In genomic region chr17:10549108-10549842, GRCh38 we compare ENCODE assay signal across 1 cellular context.
TF ChIP-seq lines count a peak whose summit lies in the region.

Gene MYH2 (minus strand): TSS chr17:10549658. CDS start chr17:10547920, 1,738 bp downstream.

TF ChIP-seq in WTC11, 78 proteins besides CTCF, POLR2A, EP300 and RAD21:
- TF ChIP-seq STAT6 (CRISPR knock-in tag; conservative IDR thresholded peaks at IDR 0.05; ENCODE audit: low read depth) (no peak), NFYB (CRISPR knock-in tag; conservative IDR thresholded peaks at IDR 0.05; ENCODE audit: low read depth) (no peak), TEAD1 (CRISPR knock-in tag; IDR thresholded peaks at IDR 0.05) (no peak), AR (CRISPR knock-in tag; IDR thresholded peaks at IDR 0.05) (no peak), ZBTB21 (CRISPR knock-in tag; IDR thresholded peaks at IDR 0.05; ENCODE audit: borderline replicate concordance) (no peak), ESRRA (CRISPR knock-in tag; IDR thresholded peaks at IDR 0.05; ENCODE audit: borderline replicate concordance) (no peak), PRRX2 (CRISPR knock-in tag; IDR thresholded peaks at IDR 0.05) (no peak), ATF2 (CRISPR knock-in tag; IDR thresholded peaks at IDR 0.05; ENCODE audit: borderline replicate concordance, low read depth) (no peak), FOXP1 (CRISPR knock-in tag; IDR thresholded peaks at IDR 0.05; ENCODE audit: borderline replicate concordance) (no peak), GABPB1 (CRISPR knock-in tag; IDR thresholded peaks at IDR 0.05) (no peak), MYBL2 (CRISPR knock-in tag; IDR thresholded peaks at IDR 0.05) (no peak)
